Comparison of ENCODE assay signal across 19 cellular contexts in genomic region chr1:64549464-64550239, GRCh38.
A peak's percentile ranks its signal among the peaks of the same experiment; 100 is the strongest.
DNase-seq lines count a peak whose midpoint lies in the region; ATAC-seq and TF ChIP-seq lines count a peak whose summit lies in the region.
"Had no signal": no experiment of that assay in that cellular context is flagged by ENCODE, and none has a peak within 500 bp of the region (broad histone marks: within the 10 kb centered on the region; RNA-seq: fewer than 3 reads in every experiment).

No MANE protein-coding gene starts in this region.

- H3K79me2 ChIP-seq in SK-N-SH (ENCODE audit: insufficient read depth), result no peaks in the 10 kb centered on the region

- no peak for TF ChIP-seq CTCF in HEK293 (tag by site-specific recombination; IDR thresholded peaks at IDR 0.05)
- no peak for TF ChIP-seq CTCF in SK-N-SH (IDR thresholded peaks at IDR 0.05)
- TF ChIP-seq CTCF in nephron (IDR thresholded peaks at IDR 0.05; ENCODE audit: unreplicated experiment in 3 of 3), result no peak
- no peak for TF ChIP-seq CTCF in spleen (IDR thresholded peaks at IDR 0.05 in 8 of 11, conservative IDR thresholded peaks at IDR 0.05 in 3 of 11)

- H3K4me2 ChIP-seq in SK-N-SH, result no peak overlapping the region
- H3K4me2 ChIP-seq: hepatocyte had no signal

- peak overlapping the region; percentile 13 for H3K27ac Mint-ChIP-seq in activated T-cell treated with anti-CD3 and anti-CD28 coated beads, Interleukin-2, amount 50 U/mL, for 24 hours
- H3K27ac Mint-ChIP-seq in nephron, result peak overlapping the region; percentile 34 to 78 (median 75)
- H3K27ac Mint-ChIP-seq: activated naive CD4-positive, alpha-beta T cell treated with anti-CD3 and anti-CD28 coated beads for 36 hours; CD14-positive monocyte; progenitor cell of endocrine pancreas had no signal

- H3K27ac ChIP-seq in HEK293 (ENCODE audit: extremely low read depth, low read depth, low read length), result no peak overlapping the region
- H3K27ac ChIP-seq in SK-N-SH (ENCODE audit: low read depth in 2 of 2, low read length in 1 of 2), result peak overlapping the region in 1 of 2 experiments; percentile 9; a peak in 1 of 4 replicates
- H3K27ac ChIP-seq in spleen, result no peak overlapping the region
- H3K27ac ChIP-seq: body of pancreas, hepatocyte had no signal

- CTCF ChIA-PET in HEK293 (lab: Yijun Ruan, JAX) (no interaction called here), SK-N-SH (lab: Yijun Ruan, JAX) (interaction anchor here (1.0 kb wide), 1 partner anchor 224 kb away, joined by 3 read pairs; no protein-coding TSS in a partner anchor)

- no peak for TF ChIP-seq RAD21 in SK-N-SH (IDR thresholded peaks at IDR 0.05; ENCODE audit: low read length)

- ATAC-seq in HG02981 (IDR thresholded peaks at IDR 0.05; ENCODE audit: unreplicated experiment), result no peak
- ATAC-seq: body of pancreas had no signal

- POLR2A ChIA-PET in HEK293 (lab: Yijun Ruan, JAX), result no interaction called here
- POLR2A ChIA-PET in SK-N-SH (lab: Yijun Ruan, JAX), result no interaction called here

- H3K4me3 Mint-ChIP-seq in activated T-cell treated with anti-CD3 and anti-CD28 coated beads, Interleukin-2, amount 50 U/mL, for 24 hours, result no peak overlapping the region
- H3K4me3 Mint-ChIP-seq in nephron, result peak overlapping the region in 1 of 3 experiments; percentile 42
- H3K4me3 Mint-ChIP-seq: activated naive CD4-positive, alpha-beta T cell treated with anti-CD3 and anti-CD28 coated beads for 36 hours; CD14-positive monocyte had no signal

- no peaks in the 10 kb centered on the region for H3K9me3 Mint-ChIP-seq in activated T-cell treated with anti-CD3 and anti-CD28 coated beads, Interleukin-2, amount 50 U/mL, for 24 hours
- H3K9me3 Mint-ChIP-seq in nephron, result no peaks in the 10 kb centered on the region
- H3K9me3 Mint-ChIP-seq: activated naive CD4-positive, alpha-beta T cell treated with anti-CD3 and anti-CD28 coated beads for 36 hours; CD14-positive monocyte; T-cell had no signal

- no peaks in the 10 kb centered on the region for H3K27me3 Mint-ChIP-seq in activated T-cell treated with anti-CD3 and anti-CD28 coated beads, Interleukin-2, amount 50 U/mL, for 24 hours
- H3K27me3 Mint-ChIP-seq in nephron (ENCODE audit: low read depth), result no peaks in the 10 kb centered on the region
- H3K27me3 Mint-ChIP-seq: progenitor cell of endocrine pancreas had no signal

- no peak for TF ChIP-seq EP300 in SK-N-SH (IDR thresholded peaks at IDR 0.05; ENCODE audit: borderline replicate concordance in 1 of 2, low read depth in 1 of 2, low read length in 1 of 2)

- H3K9ac ChIP-seq in SK-N-SH, result no peak overlapping the region

- H3K36me3 ChIP-seq in HEK293 (ENCODE audit: control insufficient read depth in 2 of 2, insufficient read depth in 1 of 2, low read length in 2 of 2) (no peaks in the 10 kb centered on the region; a peak in 1 of 3 replicates), SK-N-SH (replicated peaks in 1 of 2; ENCODE audit: control insufficient read depth in 1 of 2, insufficient read depth in 2 of 2, low read length in 1 of 2) (peaks cover 2 to 7% of the 10 kb centered on the region in 2 experiments), spleen (no peaks in the 10 kb centered on the region)

- WGBS in SK-N-SH (ENCODE audit: low lambda C conversion rate), result 50% methylated on average over 6 of the region's 6 CpGs
- WGBS in spleen, 5 donors, result 58 to 77% (median 67%) methylated on average over 6 of the region's 6 CpGs

- no peaks in the 10 kb centered on the region for H3K27me3 ChIP-seq in SK-N-SH (ENCODE audit: insufficient read depth)
- H3K27me3 ChIP-seq in spleen (replicated peaks in 1 of 7), result no peaks in the 10 kb centered on the region
- H3K27me3 ChIP-seq: body of pancreas, hepatocyte had no signal

- H3F3A ChIP-seq in SK-N-SH (replicated peaks; ENCODE audit: insufficient read depth), result no peaks in the 10 kb centered on the region

- H3K9me2 ChIP-seq in SK-N-SH, result no peaks in the 10 kb centered on the region

- H3K4me1 Mint-ChIP-seq in activated T-cell treated with anti-CD3 and anti-CD28 coated beads, Interleukin-2, amount 50 U/mL, for 24 hours (ENCODE audit: low read depth), result peaks cover 52% of the 10 kb centered on the region
- H3K4me1 Mint-ChIP-seq in nephron, result peaks cover 69% of the 10 kb centered on the region
- H3K4me1 Mint-ChIP-seq: CD14-positive monocyte had no signal

- no peaks in the 10 kb centered on the region for H4K20me1 ChIP-seq in SK-N-SH (ENCODE audit: insufficient read depth)

- H2AFZ ChIP-seq in SK-N-SH (ENCODE audit: low read depth), result no peak overlapping the region
- H2AFZ ChIP-seq: hepatocyte had no signal

- H3K36me3 Mint-ChIP-seq in activated T-cell treated with anti-CD3 and anti-CD28 coated beads, Interleukin-2, amount 50 U/mL, for 24 hours (ENCODE audit: low read depth), result no peaks in the 10 kb centered on the region
- H3K36me3 Mint-ChIP-seq in nephron (ENCODE audit: low read depth), result peaks cover 18% of the 10 kb centered on the region
- H3K36me3 Mint-ChIP-seq: CD14-positive monocyte, T-cell had no signal

- H3K4me1 ChIP-seq in HEK293 (ENCODE audit: control insufficient read depth, insufficient read depth, low read length) (peaks cover 44% of the 10 kb centered on the region), SK-N-SH (ENCODE audit: control insufficient read depth in 1 of 2, insufficient read depth in 2 of 2, low read depth in 1 of 2, low read length in 1 of 2) (peaks cover 19 to 33% of the 10 kb centered on the region in 2 experiments), spleen (peaks cover 0 to 38% (median 5%) of the 10 kb centered on the region in 6 donors)

- H3K9me3 ChIP-seq in HEK293 (ENCODE audit: control insufficient read depth, insufficient read depth, low read depth, low read length), result no peaks in the 10 kb centered on the region
- no peaks in the 10 kb centered on the region for H3K9me3 ChIP-seq in SK-N-SH
- no peaks in the 10 kb centered on the region for H3K9me3 ChIP-seq in spleen
- H3K9me3 ChIP-seq: body of pancreas had no signal

- no peak for TF ChIP-seq POLR2A in spleen (IDR thresholded peaks at IDR 0.05)

- no peak for DNase-seq in activated T-cell treated with anti-CD3 and anti-CD28 coated beads, Interleukin-2, amount 50 U/mL, for 24 hours
- no peak for DNase-seq in activated T-cell treated with anti-CD3 and anti-CD28 coated beads, Interleukin-2, amount 50 U/mL, for 1 hour
- DNase-seq in SK-N-SH (no peak), spleen (no peak), midbrain (lab: John Stamatoyannopoulos, UW) (no peak)
- DNase-seq: activated CD4-positive, alpha-beta T cell treated with anti-CD3 and anti-CD28 coated beads, Interleukin-2, amount 50 U/mL, for 1 hour; body of pancreas; H7; NCI-H524; small intestine; stimulated activated CD4-positive, alpha-beta T cell treated with anti-CD3 and anti-CD28 coated beads, Interleukin-4, amount 100 ng/mL, for 24 hours had no signal

- H3K4me3 ChIP-seq in HEK293 (ENCODE audit: low read depth, low read length) (no peak overlapping the region), SK-N-SH (ENCODE audit: low read depth in 2 of 2, low read length in 1 of 2) (no peak overlapping the region), spleen (no peak overlapping the region)
- H3K4me3 ChIP-seq: body of pancreas, hepatocyte had no signal

- intact Hi-C loops in spleen (cut with DNase I; ENCODE audit: low total_unique reads), result no loop called here

TF ChIP-seq in SK-N-SH, 30 proteins besides CTCF, POLR2A, EP300 and RAD21:
- TF ChIP-seq TCF12 (IDR thresholded peaks at IDR 0.05) (peak; percentile 47), SIN3A (IDR thresholded peaks at IDR 0.05; ENCODE audit: borderline replicate concordance, low read depth, low read length) (no peak), NFIC (IDR thresholded peaks at IDR 0.05; ENCODE audit: borderline replicate concordance) (peak; percentile 25; the same call in 1 of the 2 replicates), IRF3 (IDR thresholded peaks at IDR 0.05; ENCODE audit: low read depth, low read length) (no peak), PBX3 (IDR thresholded peaks at IDR 0.05) (peak; percentile 59)
TF ChIP-seq in SK-N-SH: peak in this region for 3.
